In genomic region chr3:156530969-156531368, GRCh38 we compare ENCODE assay signal across 1 cellular context.
TF ChIP-seq lines count a peak whose summit lies in the region.

No MANE protein-coding gene starts in this region.

TF ChIP-seq in IMR-90, 13 proteins besides CTCF, POLR2A, EP300 and RAD21 (continued from another document):
- no peak for TF ChIP-seq USF2 (IDR thresholded peaks at IDR 0.05; ENCODE audit: low read depth, low read length)
